12 cellular contexts compared by ENCODE assay signal in genomic region chr5:27473300-27474053, GRCh38.
DNase-seq lines count a peak whose midpoint lies in the region; ATAC-seq, FAIRE-seq and TF ChIP-seq lines count a peak whose summit lies in the region.
"Had no signal": no experiment of that assay in that cellular context is flagged by ENCODE, and none has a peak within 500 bp of the region (broad histone marks: within the 10 kb centered on the region; RNA-seq: fewer than 3 reads in every experiment).

No MANE protein-coding gene starts in this region.

- TF ChIP-seq RAD21 in A549 (conservative IDR thresholded peaks at IDR 0.05 in 1 of 2, IDR thresholded peaks at IDR 0.05 in 1 of 2), result no peak

- no peak for TF ChIP-seq CTCF in A549 (IDR thresholded peaks at IDR 0.05)
- TF ChIP-seq CTCF in GM12865 (IDR thresholded peaks at IDR 0.05; ENCODE audit: insufficient read depth, low read depth, low read length, missing control alignments), result no peak
- no peak for TF ChIP-seq CTCF in OCI-LY7 (conservative IDR thresholded peaks at IDR 0.05; ENCODE audit: low read length)
- TF ChIP-seq CTCF in fibroblast of villous mesenchyme (IDR thresholded peaks at IDR 0.05; ENCODE audit: insufficient read depth, low read depth, low read length), result no peak
- no peak for TF ChIP-seq CTCF in lower leg skin (IDR thresholded peaks at IDR 0.05)
- TF ChIP-seq CTCF in GM20000 (IDR thresholded peaks at IDR 0.05; ENCODE audit: extremely low read depth, missing control alignments), result no peak

- DNase-seq in A549 (ENCODE audit: low read depth in 1 of 2, low spot score in 1 of 2) (peak; percentile 9 to 43), GM12865 (ENCODE audit: low read depth) (no peak), OCI-LY7 (ENCODE audit: low spot score) (no peak), fibroblast of villous mesenchyme (ENCODE audit: low read depth) (no peak), lower leg skin (ENCODE audit: low spot score in 2 of 2) (no peak), GM20000 (ENCODE audit: low spot score) (no peak)
- DNase-seq: NCI-H1105 treated with DMSO at 0.1 percent for 48 hours, small intestine, T-helper 9 cell, upper lobe of right lung had no signal

- BruUV-seq in OCI-LY7 (replicated peaks; lab: Mats Ljungman, UMichigan), result no TSS peak

- H3K9me2 ChIP-seq in OCI-LY7 (ENCODE audit: insufficient read depth, low read length), result no peaks in the 10 kb centered on the region

- H3K79me2 ChIP-seq in OCI-LY7 (ENCODE audit: insufficient read depth, low read depth, low read length), result no peaks in the 10 kb centered on the region

- CTCF ChIA-PET in A549 (lab: Yijun Ruan, JAX), result no interaction called here
- CTCF ChIA-PET in OCI-LY7 (lab: Charles Lee; ENCODE audit: unreplicated experiment), result no interaction called here

- H3K4me3 ChIP-seq in A549 (peak overlapping the region; percentile 63), GM12865 (ENCODE audit: low read depth, low read length) (peak overlapping the region; percentile 57), OCI-LY7 (ENCODE audit: low read depth, low read length, poor library complexity, severe bottlenecking) (no peak overlapping the region), fibroblast of villous mesenchyme (ENCODE audit: low read depth, low read length) (peak overlapping the region; percentile 43), lower leg skin (ENCODE audit: low read depth, poor library complexity, severe bottlenecking) (no peak overlapping the region)
- H3K4me3 ChIP-seq: upper lobe of right lung had no signal

- peaks cover 9% of the 10 kb centered on the region; the same call in 1 of the 3 replicates for H3K9me3 ChIP-seq in A549
- peaks cover 7% of the 10 kb centered on the region; the same call in 1 of the 2 replicates for H3K9me3 ChIP-seq in OCI-LY7 (ENCODE audit: low read length)
- H3K9me3 ChIP-seq: upper lobe of right lung had no signal

- H3K4me2 ChIP-seq in A549 (peak overlapping the region; percentile 69), OCI-LY7 (ENCODE audit: low read length) (peak overlapping the region; percentile 41; the same call in 1 of the 2 replicates)

- ATAC-seq in A549, result peak; percentile 62 to 65; a peak in 5 of 6 replicates
- ATAC-seq in HG03342 (IDR thresholded peaks at IDR 0.05; ENCODE audit: unreplicated experiment), result no peak
- ATAC-seq in GM21825 (IDR thresholded peaks at IDR 0.05; ENCODE audit: unreplicated experiment), result no peak
- ATAC-seq: upper lobe of right lung had no signal

- POLR2A ChIA-PET in A549 (lab: Yijun Ruan, JAX) (no interaction called here), OCI-LY7 (lab: Charles Lee) (no interaction called here)

- intact Hi-C loops in OCI-LY7 (cut with micrococcal nuclease; ENCODE audit: unreplicated experiment) (no loop called here), lower leg skin (cut with DNase I; ENCODE audit: low total_unique reads) (no loop called here)

- 3% methylated on average over 5 of the region's 5 CpGs for WGBS in A549 (ENCODE audit: missing lambda C conversion rate)
- WGBS in lower leg skin, 2 donors, result 44 to 52% methylated on average over 5 of the region's 5 CpGs

- no peak for FAIRE-seq in A549 (lab: Jason Lieb, UNC)
- FAIRE-seq: small intestine had no signal

- no peaks in the 10 kb centered on the region for H4K20me1 ChIP-seq in OCI-LY7 (ENCODE audit: insufficient read depth, low read length)

- TF ChIP-seq POLR2A in A549 (IDR thresholded peaks at IDR 0.05; ENCODE audit: low read length), result no peak
- TF ChIP-seq POLR2A in lower leg skin (IDR thresholded peaks at IDR 0.05), result no peak

- TF ChIP-seq EP300 in A549 (IDR thresholded peaks at IDR 0.05), result no peak

- H2AFZ ChIP-seq in OCI-LY7 (ENCODE audit: low read length), result no peak overlapping the region

- no peaks in the 10 kb centered on the region for H3K36me3 ChIP-seq in OCI-LY7 (ENCODE audit: insufficient read depth, low read length)
- H3K36me3 ChIP-seq: upper lobe of right lung had no signal

- H3K27ac ChIP-seq in A549, result peak overlapping the region; percentile 84 to 89
- H3K27ac ChIP-seq in OCI-LY7 (ENCODE audit: low read depth, low read length, poor library complexity, severe bottlenecking), result no peak overlapping the region
- H3K27ac ChIP-seq: upper lobe of right lung had no signal

- H3K4me1 ChIP-seq in A549 (peaks cover 6% of the 10 kb centered on the region; the same call in 1 of the 3 replicates), OCI-LY7 (ENCODE audit: insufficient read depth, low read length, poor library complexity, severe bottlenecking) (no peaks in the 10 kb centered on the region)
- H3K4me1 ChIP-seq: upper lobe of right lung had no signal

TF ChIP-seq in A549, 52 proteins besides CTCF, POLR2A, EP300 and RAD21:
- peak; percentile 93 for TF ChIP-seq MAFK (IDR thresholded peaks at IDR 0.05; ENCODE audit: partially characterized antibody)
- peak in 1 of 2 experiments; percentile 46; a peak in 3 of 5 replicates for TF ChIP-seq JUN (IDR thresholded peaks at IDR 0.05)
- TF ChIP-seq MYC (IDR thresholded peaks at IDR 0.05; ENCODE audit: borderline replicate concordance, low read length), result no peak
- TF ChIP-seq EHMT2 (IDR thresholded peaks at IDR 0.05; ENCODE audit: low read depth), result 0 out of 2 replicates have a peak, but pooled peaks have one; percentile 20
- TF ChIP-seq RARB (CRISPR knock-in tag; IDR thresholded peaks at IDR 0.05), result no peak
- peak; percentile 47; the same call in 1 of the 2 replicates for TF ChIP-seq MAX (IDR thresholded peaks at IDR 0.05)
TF ChIP-seq in A549: peak in this region for 4.

Comparison
In these comparisons a context has a peak if more than half of its experiments do, and no peak if none do; other contexts are left out.
1. ATAC-seq: peak in A549 (2 of 2); none in HG03342 (single experiment) and GM21825 (single experiment).
2. DNase-seq: peak in A549 (2 of 2); none in GM12865 (single experiment), OCI-LY7 (single experiment), fibroblast of villous mesenchyme (single experiment), lower leg skin (0 of 2) and GM20000 (single experiment).
3. H3K4me3 ChIP-seq: peak in A549 (single experiment), GM12865 (single experiment) and fibroblast of villous mesenchyme (single experiment); none in OCI-LY7 (single experiment) and lower leg skin (single experiment).